In the genomic region with DNA sequence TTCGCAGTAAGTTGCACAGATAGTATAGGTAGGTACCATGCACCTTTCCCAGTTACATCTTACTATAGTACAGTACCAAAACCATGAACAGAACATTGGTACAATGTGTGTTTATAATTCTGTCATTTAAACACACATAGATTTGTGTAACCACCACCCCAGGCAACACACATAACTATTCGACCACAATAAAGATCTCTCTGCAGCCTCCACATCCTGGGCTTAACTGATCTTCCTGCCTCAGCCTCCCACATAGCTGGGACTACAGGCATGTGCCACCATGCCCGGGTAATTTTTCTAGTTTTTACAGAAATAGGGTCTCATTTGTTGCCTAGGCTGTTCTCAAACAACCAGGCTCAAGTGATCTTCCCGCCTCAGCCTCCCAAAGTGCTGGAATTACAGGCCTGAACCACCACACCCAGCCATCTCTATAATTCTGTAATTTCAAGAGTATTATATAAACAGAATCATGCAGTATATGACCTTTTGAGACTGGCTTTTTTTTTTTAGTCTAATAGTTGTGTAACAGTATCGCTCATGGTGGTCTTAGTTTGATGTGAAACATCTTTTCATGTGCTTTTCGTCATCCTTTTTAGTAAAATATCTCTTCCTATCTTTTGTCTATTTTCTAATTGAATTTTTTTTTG, we compare ENCODE assay signal across 1 cellular context.
TF ChIP-seq lines count a peak whose summit lies in the region.

No MANE protein-coding gene starts in this region.

TF ChIP-seq in GM23338, 12 proteins besides CTCF, POLR2A, EP300 and RAD21:
- TF ChIP-seq, protein P1, sequence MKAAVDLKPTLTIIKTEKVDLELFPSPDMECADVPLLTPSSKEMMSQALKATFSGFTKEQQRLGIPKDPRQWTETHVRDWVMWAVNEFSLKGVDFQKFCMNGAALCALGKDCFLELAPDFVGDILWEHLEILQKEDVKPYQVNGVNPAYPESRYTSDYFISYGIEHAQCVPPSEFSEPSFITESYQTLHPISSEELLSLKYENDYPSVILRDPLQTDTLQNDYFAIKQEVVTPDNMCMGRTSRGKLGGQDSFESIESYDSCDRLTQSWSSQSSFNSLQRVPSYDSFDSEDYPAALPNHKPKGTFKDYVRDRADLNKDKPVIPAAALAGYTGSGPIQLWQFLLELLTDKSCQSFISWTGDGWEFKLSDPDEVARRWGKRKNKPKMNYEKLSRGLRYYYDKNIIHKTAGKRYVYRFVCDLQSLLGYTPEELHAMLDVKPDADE (IDR thresholded peaks at IDR 0.05): no peak
- TF ChIP-seq ZNF331 (CRISPR knock-in tag; IDR thresholded peaks at IDR 0.05; ENCODE audit: low read depth): no peak
- TF ChIP-seq JUNB (IDR thresholded peaks at IDR 0.05; ENCODE audit: unreplicated experiment): no peak
- TF ChIP-seq EZH2phosphoT487 (IDR thresholded peaks at IDR 0.05; ENCODE audit: unreplicated experiment): no peak
- TF ChIP-seq, protein P2, sequence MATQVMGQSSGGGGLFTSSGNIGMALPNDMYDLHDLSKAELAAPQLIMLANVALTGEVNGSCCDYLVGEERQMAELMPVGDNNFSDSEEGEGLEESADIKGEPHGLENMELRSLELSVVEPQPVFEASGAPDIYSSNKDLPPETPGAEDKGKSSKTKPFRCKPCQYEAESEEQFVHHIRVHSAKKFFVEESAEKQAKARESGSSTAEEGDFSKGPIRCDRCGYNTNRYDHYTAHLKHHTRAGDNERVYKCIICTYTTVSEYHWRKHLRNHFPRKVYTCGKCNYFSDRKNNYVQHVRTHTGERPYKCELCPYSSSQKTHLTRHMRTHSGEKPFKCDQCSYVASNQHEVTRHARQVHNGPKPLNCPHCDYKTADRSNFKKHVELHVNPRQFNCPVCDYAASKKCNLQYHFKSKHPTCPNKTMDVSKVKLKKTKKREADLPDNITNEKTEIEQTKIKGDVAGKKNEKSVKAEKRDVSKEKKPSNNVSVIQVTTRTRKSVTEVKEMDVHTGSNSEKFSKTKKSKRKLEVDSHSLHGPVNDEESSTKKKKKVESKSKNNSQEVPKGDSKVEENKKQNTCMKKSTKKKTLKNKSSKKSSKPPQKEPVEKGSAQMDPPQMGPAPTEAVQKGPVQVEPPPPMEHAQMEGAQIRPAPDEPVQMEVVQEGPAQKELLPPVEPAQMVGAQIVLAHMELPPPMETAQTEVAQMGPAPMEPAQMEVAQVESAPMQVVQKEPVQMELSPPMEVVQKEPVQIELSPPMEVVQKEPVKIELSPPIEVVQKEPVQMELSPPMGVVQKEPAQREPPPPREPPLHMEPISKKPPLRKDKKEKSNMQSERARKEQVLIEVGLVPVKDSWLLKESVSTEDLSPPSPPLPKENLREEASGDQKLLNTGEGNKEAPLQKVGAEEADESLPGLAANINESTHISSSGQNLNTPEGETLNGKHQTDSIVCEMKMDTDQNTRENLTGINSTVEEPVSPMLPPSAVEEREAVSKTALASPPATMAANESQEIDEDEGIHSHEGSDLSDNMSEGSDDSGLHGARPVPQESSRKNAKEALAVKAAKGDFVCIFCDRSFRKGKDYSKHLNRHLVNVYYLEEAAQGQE (IDR thresholded peaks at IDR 0.05; ENCODE audit: unreplicated experiment): no peak
- no peak for TF ChIP-seq CREB1 (CRISPR knock-in tag; IDR thresholded peaks at IDR 0.05; ENCODE audit: low read depth)
- no peak for TF ChIP-seq EZH2 (IDR thresholded peaks at IDR 0.05; ENCODE audit: low read depth, unreplicated experiment)
